ENCODE assay signal across 2 cellular contexts in the genomic region with DNA sequence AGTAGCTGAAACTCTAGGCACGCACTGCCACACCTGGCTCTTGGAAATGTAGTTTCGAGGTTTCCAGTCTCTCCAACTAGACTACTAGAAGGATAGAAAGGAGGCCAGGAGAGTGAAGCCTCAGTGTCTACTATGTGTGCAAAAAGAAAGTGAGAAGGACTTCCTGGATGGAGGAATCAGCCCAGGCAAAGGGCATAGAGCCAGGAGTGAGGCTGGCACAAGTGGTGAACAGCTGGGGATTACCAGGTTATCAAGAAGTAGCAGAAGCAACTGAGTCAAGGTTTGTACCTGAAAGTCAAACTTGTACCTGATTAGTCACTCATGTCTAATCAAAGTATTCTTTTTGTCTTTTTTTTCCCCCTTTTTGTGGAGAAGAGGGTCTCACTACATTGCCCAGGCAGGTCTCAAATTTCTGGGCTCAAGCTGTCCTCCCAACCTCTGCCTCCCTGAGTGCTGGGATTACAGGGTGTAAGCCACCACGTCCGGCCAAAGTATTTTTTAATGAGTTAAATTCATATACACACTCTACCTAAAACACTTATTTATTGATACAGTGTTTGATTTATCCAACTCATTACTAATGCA.
TF ChIP-seq lines count a peak whose summit lies in the region.

No MANE protein-coding gene starts in this region.

TF ChIP-seq in HEK293, 187 proteins besides CTCF, POLR2A, EP300 and RAD21:
- TF ChIP-seq ZNF155 (tag by site-specific recombination; IDR thresholded peaks at IDR 0.05) (no peak), PRDM4 (tag by site-specific recombination; IDR thresholded peaks at IDR 0.05) (0 out of 2 replicates have a peak, but pooled peaks have one; percentile 32)

TF ChIP-seq in HepG2, 621 proteins besides CTCF, POLR2A, EP300 and RAD21:
- 0 out of 2 replicates have a peak, but pooled peaks have one; percentile 8 for TF ChIP-seq ARID4A (CRISPR knock-in tag; IDR thresholded peaks at IDR 0.05; ENCODE audit: borderline replicate concordance)
- TF ChIP-seq POGK (CRISPR knock-in tag; conservative IDR thresholded peaks at IDR 0.05) = no peak
- TF ChIP-seq ZNF121 (CRISPR knock-in tag; IDR thresholded peaks at IDR 0.05) = peak; percentile 76
- TF ChIP-seq MXD4 (CRISPR knock-in tag; IDR thresholded peaks at IDR 0.05) = no peak
